1 cellular context compared by ENCODE assay signal in the genomic region with DNA sequence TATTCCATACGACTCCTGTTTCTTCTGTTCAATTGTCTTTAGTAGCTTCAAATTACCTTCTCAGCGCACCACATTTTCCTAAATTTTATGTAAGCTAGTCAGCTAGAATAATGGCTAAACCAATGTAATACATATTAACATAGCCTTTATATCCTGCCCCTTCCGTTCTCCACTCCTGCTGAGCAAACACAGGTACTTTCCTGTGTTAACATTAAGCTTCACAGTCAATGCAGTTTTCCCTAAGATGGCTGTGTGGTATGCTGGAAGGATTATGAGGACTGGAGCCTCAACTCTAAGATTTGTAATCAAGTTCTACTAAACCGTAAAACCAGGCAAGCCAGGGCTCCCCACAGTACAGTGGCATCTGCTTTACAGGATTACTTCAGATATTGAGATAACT.
TF ChIP-seq lines count a peak whose summit lies in the region.

No MANE protein-coding gene starts in this region.

TF ChIP-seq in GM23338, 12 proteins besides CTCF, POLR2A, EP300 and RAD21 (continued from another document):
- TF ChIP-seq, protein P1, sequence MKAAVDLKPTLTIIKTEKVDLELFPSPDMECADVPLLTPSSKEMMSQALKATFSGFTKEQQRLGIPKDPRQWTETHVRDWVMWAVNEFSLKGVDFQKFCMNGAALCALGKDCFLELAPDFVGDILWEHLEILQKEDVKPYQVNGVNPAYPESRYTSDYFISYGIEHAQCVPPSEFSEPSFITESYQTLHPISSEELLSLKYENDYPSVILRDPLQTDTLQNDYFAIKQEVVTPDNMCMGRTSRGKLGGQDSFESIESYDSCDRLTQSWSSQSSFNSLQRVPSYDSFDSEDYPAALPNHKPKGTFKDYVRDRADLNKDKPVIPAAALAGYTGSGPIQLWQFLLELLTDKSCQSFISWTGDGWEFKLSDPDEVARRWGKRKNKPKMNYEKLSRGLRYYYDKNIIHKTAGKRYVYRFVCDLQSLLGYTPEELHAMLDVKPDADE (IDR thresholded peaks at IDR 0.05), result no peak
TF ChIP-seq in GM23338: peak in this region for 0.
